19 cellular contexts compared by ENCODE assay signal in genomic region chr13:97388385-97388784, GRCh38. TPM values are rescaled to one million over a fixed set of nuclear protein-coding genes. Genes with fewer than 3 reads are reported as not detected.
DNase-seq lines count a peak whose midpoint lies in the region; ATAC-seq and TF ChIP-seq lines count a peak whose summit lies in the region.
"Had no signal": no experiment of that assay in that cellular context is flagged by ENCODE, and none has a peak within 500 bp of the region (broad histone marks: within the 10 kb centered on the region; RNA-seq: fewer than 3 reads in every experiment).

No MANE protein-coding gene starts in this region.

- POLR2A ChIA-PET in MCF 10A (lab: Yijun Ruan, JAX): interaction anchor here (0.9 to 1.3 kb wide), 4 partner anchors 9 to 49 kb away, joined by 3 to 5 read pairs (median 4); no protein-coding TSS in a partner anchor

- intact Hi-C loops in CD14-positive monocyte (cut with micrococcal nuclease): loop anchor here in 1 of 2 donors (10.0 kb wide), 1 partner anchor 46 kb away; the partner anchor contains the start of gene RAP2A
- intact Hi-C loops in MCF 10A (cut with micrococcal nuclease): no loop called here

- CTCF ChIA-PET in MCF 10A (lab: Yijun Ruan, JAX): interaction anchor here (0.6 to 1.0 kb wide), 5 partner anchors 10 to 370 kb away, joined by 3 to 5 read pairs (median 3); no protein-coding TSS in a partner anchor

- H3K27me3 Mint-ChIP-seq in CD14-positive monocyte (ENCODE audit: low read depth in 3 of 3): no peaks in the 10 kb centered on the region
- H3K27me3 Mint-ChIP-seq in endothelial cell (ENCODE audit: unreplicated experiment): peaks cover 8% of the 10 kb centered on the region
- H3K27me3 Mint-ChIP-seq in MCF 10A (ENCODE audit: insufficient read depth, unreplicated experiment): no peaks in the 10 kb centered on the region
- H3K27me3 Mint-ChIP-seq: activated B cell treated with CpG ODN at 0.5 μM for 24 hours had no signal

- H3K4me1 Mint-ChIP-seq in CD14-positive monocyte (peaks cover 46% of the 10 kb centered on the region), endothelial cell (ENCODE audit: unreplicated experiment) (peaks cover 3% of the 10 kb centered on the region), MCF 10A (ENCODE audit: insufficient read depth, unreplicated experiment) (peaks cover 8% of the 10 kb centered on the region)
- H3K4me1 Mint-ChIP-seq: GM23338 had no signal

- H3K4me3 Mint-ChIP-seq in CD14-positive monocyte (peak overlapping the region in 1 of 2 donors; percentile 65), endothelial cell (ENCODE audit: unreplicated experiment) (peak overlapping the region; percentile 4), MCF 10A (ENCODE audit: unreplicated experiment) (no peak overlapping the region)
- H3K4me3 Mint-ChIP-seq: activated B cell treated with CpG ODN at 0.5 μM for 24 hours, GM23338 had no signal

- DNase-seq in CD14-positive monocyte (ENCODE audit: low spot score) (no peak), NOMO-1 treated with DMSO at 0.1 percent for 48 hours (lab: John Stamatoyannopoulos, UW; ENCODE audit: unreplicated experiment) (peak; percentile 28), endothelial cell (ENCODE audit: low spot score) (no peak), MCF 10A (ENCODE audit: unreplicated experiment) (no peak)
- DNase-seq: activated B cell treated with CpG ODN at 0.5 μM for 24 hours; activated gamma-delta T cell; DMS53; foreskin melanocyte; left cardiac atrium; NCI-H1930; NCI-H526; stimulated activated CD4-positive, alpha-beta T cell treated with anti-CD3 and anti-CD28 coated beads, Interleukin-2, amount 100 ng/mL, for 24 hours; T-helper 1 cell; testis had no signal

- no TSS peak for BruUV-seq in MCF 10A (replicated peaks; lab: Mats Ljungman, UMichigan)

- no peak for TF ChIP-seq CTCF in CD14-positive monocyte (IDR thresholded peaks at IDR 0.05)
- TF ChIP-seq CTCF in endothelial cell (IDR thresholded peaks at IDR 0.05; ENCODE audit: unreplicated experiment): no peak
- no peak for TF ChIP-seq CTCF in MCF 10A (IDR thresholded peaks at IDR 0.05; ENCODE audit: unreplicated experiment)

- ATAC-seq in GM21619 (IDR thresholded peaks at IDR 0.05; ENCODE audit: unreplicated experiment) (peak; percentile 53), GM18517 (IDR thresholded peaks at IDR 0.05; ENCODE audit: unreplicated experiment) (no peak), GM21367 (IDR thresholded peaks at IDR 0.05; ENCODE audit: unreplicated experiment) (no peak)
- ATAC-seq: GM23338, Panc1 had no signal

- H3K27ac Mint-ChIP-seq in CD14-positive monocyte (peak overlapping the region; percentile 84 to 96 (median 89)), endothelial cell (ENCODE audit: unreplicated experiment) (peak overlapping the region; percentile 43), MCF 10A (ENCODE audit: low read depth, unreplicated experiment) (no peak overlapping the region)
- H3K27ac Mint-ChIP-seq: activated B cell treated with CpG ODN at 0.5 μM for 24 hours, GM23338 had no signal

- H3K9me3 Mint-ChIP-seq in CD14-positive monocyte: peaks cover 0 to 2% (median 0%) of the 10 kb centered on the region in 7 donors
- no peaks in the 10 kb centered on the region for H3K9me3 Mint-ChIP-seq in endothelial cell (ENCODE audit: unreplicated experiment)
- H3K9me3 Mint-ChIP-seq in MCF 10A (ENCODE audit: unreplicated experiment): no peaks in the 10 kb centered on the region
- H3K9me3 Mint-ChIP-seq: activated B cell treated with CpG ODN at 0.5 μM for 24 hours, GM23338 had no signal

- H3K36me3 Mint-ChIP-seq in CD14-positive monocyte (peaks cover 9 to 10% of the 10 kb centered on the region in 2 donors), endothelial cell (ENCODE audit: low read depth, unreplicated experiment) (peaks cover 41% of the 10 kb centered on the region), MCF 10A (ENCODE audit: insufficient read depth, unreplicated experiment) (peaks cover 19% of the 10 kb centered on the region)

RNA-seq across cellular contexts. Expression of gene RAP2A, which starts 45.6 kb away (rescaled TPM):
- polyA plus RNA-seq in CD14-positive monocyte: 1 to 10 TPM; 2.3 to 4.5 TPM
- total RNA-seq in endothelial cell (ENCODE audit: unreplicated experiment) (52.3 TPM), MCF 10A (2022) (33.4 and 34.3 TPM in 2 replicates)
